In genomic region chr16:48271728-48272127, GRCh38 we compare ENCODE assay signal across 18 cellular contexts. TPM values are rescaled to one million over a fixed set of nuclear protein-coding genes. Genes with fewer than 3 reads are reported as not detected.
DNase-seq lines count a peak whose midpoint lies in the region; ATAC-seq, FAIRE-seq and TF ChIP-seq lines count a peak whose summit lies in the region.
"Had no signal": no experiment of that assay in that cellular context is flagged by ENCODE, and none has a peak within 500 bp of the region (broad histone marks: within the 10 kb centered on the region; RNA-seq: fewer than 3 reads in every experiment).

No MANE protein-coding gene starts in this region.

- no peaks in the 10 kb centered on the region; the same call in 1 of the 2 replicates for H3K36me3 ChIP-seq in BJ (ENCODE audit: control insufficient read depth, insufficient read depth, low read length)
- H3K36me3 ChIP-seq in astrocyte (ENCODE audit: insufficient read depth, low read length) = peaks cover 8% of the 10 kb centered on the region
- H3K36me3 ChIP-seq in psoas muscle (ENCODE audit: insufficient read depth in 1 of 2, low read depth in 1 of 2) = peaks cover 0 to 35% of the 10 kb centered on the region in 2 donors

- POLR2A ChIA-PET in BJ (lab: Charles Lee) = no interaction called here

- TF ChIP-seq CTCF in BJ (IDR thresholded peaks at IDR 0.05; ENCODE audit: insufficient read depth, low read depth, low read length) = peak; percentile 12; the same call in 1 of the 2 replicates
- TF ChIP-seq CTCF in astrocyte (IDR thresholded peaks at IDR 0.05; ENCODE audit: insufficient read depth, low read depth, low read length) = no peak
- TF ChIP-seq CTCF in fibroblast of pulmonary artery (IDR thresholded peaks at IDR 0.05; ENCODE audit: low read length, missing control alignments) = peak; percentile 18
- peak; percentile 6 for TF ChIP-seq CTCF in psoas muscle (IDR thresholded peaks at IDR 0.05)

- FAIRE-seq in astrocyte (lab: Jason Lieb, UNC) = no peak
- FAIRE-seq: kidney had no signal

- H3K4me2 ChIP-seq in astrocyte (ENCODE audit: low read length) = no peak overlapping the region

- H3K79me2 ChIP-seq in astrocyte (ENCODE audit: insufficient read depth, low read length) = no peaks in the 10 kb centered on the region

- no peak overlapping the region for H3K4me3 Mint-ChIP-seq in astrocyte (ENCODE audit: unreplicated experiment)
- H3K4me3 Mint-ChIP-seq: activated T-helper 17 cell treated with anti-CD3 and anti-CD28 coated beads, Interleukin-2, amount 50 U/mL, for 72 hours; T-helper 17 cell had no signal

- no peaks in the 10 kb centered on the region for H3K9me3 ChIP-seq in astrocyte (ENCODE audit: insufficient read depth, low read depth, low read length)
- no peaks in the 10 kb centered on the region for H3K9me3 ChIP-seq in psoas muscle
- H3K9me3 ChIP-seq: MG63, vagina had no signal

- CTCF ChIA-PET in BJ (lab: Yijun Ruan, JAX) = interaction anchor here (1.3 kb wide), 1 partner anchor 351 kb away, joined by 5 read pairs; no protein-coding TSS in a partner anchor

- H3K27me3 ChIP-seq in BJ (ENCODE audit: control insufficient read depth, insufficient read depth, low read length) (no peaks in the 10 kb centered on the region), astrocyte (ENCODE audit: insufficient read depth, low read length) (no peaks in the 10 kb centered on the region), psoas muscle (ENCODE audit: insufficient read depth in 3 of 3, low read length in 2 of 3) (no peaks in the 10 kb centered on the region)
- H3K27me3 ChIP-seq: MG63, vagina had no signal

- ATAC-seq in psoas muscle (no peak), GM19467 (IDR thresholded peaks at IDR 0.05; ENCODE audit: unreplicated experiment) (no peak), GM18861 (IDR thresholded peaks at IDR 0.05; ENCODE audit: unreplicated experiment) (no peak)
- ATAC-seq: activated T-helper 17 cell treated with anti-CD3 and anti-CD28 coated beads, Interleukin-2, amount 50 U/mL, for 72 hours; T-helper 17 cell had no signal

- H2AFZ ChIP-seq in astrocyte (ENCODE audit: low read depth, low read length) = no peak overlapping the region

- H3K27ac Mint-ChIP-seq in astrocyte (ENCODE audit: unreplicated experiment) = no peak overlapping the region
- H3K27ac Mint-ChIP-seq: activated T-helper 17 cell treated with anti-CD3 and anti-CD28 coated beads, Interleukin-2, amount 50 U/mL, for 72 hours; T-helper 17 cell had no signal

- no peaks in the 10 kb centered on the region for H3K9me3 Mint-ChIP-seq in astrocyte (ENCODE audit: unreplicated experiment)
- H3K9me3 Mint-ChIP-seq: activated T-helper 17 cell treated with anti-CD3 and anti-CD28 coated beads, Interleukin-2, amount 50 U/mL, for 72 hours had no signal

- H3K4me1 Mint-ChIP-seq in astrocyte (ENCODE audit: low read depth, unreplicated experiment) = no peaks in the 10 kb centered on the region
- H3K4me1 Mint-ChIP-seq: activated T-helper 17 cell treated with anti-CD3 and anti-CD28 coated beads, Interleukin-2, amount 50 U/mL, for 72 hours had no signal

- H3K9ac ChIP-seq in astrocyte (ENCODE audit: low read length) = no peak overlapping the region

- H3K4me3 ChIP-seq in BJ (ENCODE audit: low read depth, low read length) (no peak overlapping the region), astrocyte (ENCODE audit: insufficient read depth, low read depth, low read length) (no peak overlapping the region), fibroblast of pulmonary artery (replicated peaks; ENCODE audit: low read depth, low read length) (no peak overlapping the region), psoas muscle (no peak overlapping the region)
- H3K4me3 ChIP-seq: MG63, vagina had no signal

- H4K20me1 ChIP-seq in astrocyte (ENCODE audit: insufficient read depth, low read length) = peaks cover 7% of the 10 kb centered on the region

- H3K4me1 ChIP-seq in astrocyte (ENCODE audit: insufficient read depth, low read length) (peaks cover 10% of the 10 kb centered on the region), psoas muscle (peaks cover 19% of the 10 kb centered on the region)

- H3K27ac ChIP-seq in astrocyte (ENCODE audit: low read depth, low read length) (no peak overlapping the region), psoas muscle (no peak overlapping the region)

- intact Hi-C loops in psoas muscle (cut with DNase I) = no loop called here

- no peak for DNase-seq in BJ (ENCODE audit: low read depth)
- DNase-seq in astrocyte (ENCODE audit: low read depth) = peak; percentile 8
- peak; percentile 33 for DNase-seq in fibroblast of pulmonary artery (ENCODE audit: low read depth)
- no peak for DNase-seq in psoas muscle
- DNase-seq in NCI-H2081 treated with DMSO at 0.1 percent for 48 hours (lab: John Stamatoyannopoulos, UW) = no peak
- DNase-seq in NCI-H345 treated with DMSO at 0.1 percent for 48 hours (lab: John Stamatoyannopoulos, UW; ENCODE audit: unreplicated experiment) = no peak
- DNase-seq: cortex of kidney; hippocampal formation; kidney; MG63; NCI-H226; SHP77; stimulated activated naive CD4-positive, alpha-beta T cell; T-helper 17 cell had no signal

- 48 to 53% (median 52%) methylated on average over 5 of the region's 5 CpGs for WGBS in psoas muscle, 3 donors

- no peaks in the 10 kb centered on the region for H3K27me3 Mint-ChIP-seq in astrocyte (ENCODE audit: low read depth, unreplicated experiment)
- H3K27me3 Mint-ChIP-seq: activated T-helper 17 cell treated with anti-CD3 and anti-CD28 coated beads, Interleukin-2, amount 50 U/mL, for 72 hours; T-helper 17 cell had no signal

- H3K36me3 Mint-ChIP-seq in astrocyte (ENCODE audit: low read depth, unreplicated experiment) = peaks cover 1% of the 10 kb centered on the region

RNA-seq across cellular contexts. Expression of gene ABCC11, which starts 24.4 kb away (rescaled TPM):
- polyA plus RNA-seq in BJ (2011; rRNA removed) (0.06 and 0.09 TPM in 2 replicates), psoas muscle (under 1 TPM; 0.05 to 0.12 (median 0.11) TPM)
- 0.62 TPM in 1 of 2 replicates, not detected in the other for polyA minus RNA-seq in BJ (2011; rRNA and poly(A)+ RNA removed)
- total RNA-seq in astrocyte (0.29 and 0.32 TPM in 2 replicates), psoas muscle (under 1 TPM in 3 of 4 donors, not detected in 1; 0.18 to 0.22 (median 0.21) TPM)
- total RNA-seq: kidney, T-helper 17 cell, vagina had no signal

RNA-seq across cellular contexts. Expression of gene LONP2, which starts 27.6 kb away (rescaled TPM):
- polyA plus RNA-seq in BJ (2011; rRNA removed) (34.1 and 47.5 TPM in 2 replicates), psoas muscle (10 to 100 TPM; 15.2 to 32.8 (median 16.4) TPM)
- polyA minus RNA-seq in BJ (2011; rRNA and poly(A)+ RNA removed) = 47.4 and 57.1 TPM in 2 replicates
- total RNA-seq in astrocyte (50.5 and 50.7 TPM in 2 replicates), psoas muscle (10 to 100 TPM; 46.5 to 68.0 (median 59.3) TPM)

Comparison
In these comparisons a context has a peak if more than half of its experiments do, and no peak if none do; other contexts are left out.
1. DNase-seq: peak in astrocyte (single experiment) and fibroblast of pulmonary artery (single experiment); none in BJ (single experiment), psoas muscle (0 of 2), NCI-H2081 treated with DMSO at 0.1 percent for 48 hours (single experiment) and NCI-H345 treated with DMSO at 0.1 percent for 48 hours (single experiment).